In genomic region chr7:18356195-18356645, GRCh38 we compare ENCODE assay signal across 8 cellular contexts.
A peak's percentile ranks its signal among the peaks of the same experiment; 100 is the strongest.
DNase-seq lines count a peak whose midpoint lies in the region; ATAC-seq, FAIRE-seq and TF ChIP-seq lines count a peak whose summit lies in the region.

No MANE protein-coding gene starts in this region.

- peak; percentile 69 for ATAC-seq in upper lobe of right lung
- ATAC-seq in HG02571 (IDR thresholded peaks at IDR 0.05; ENCODE audit: unreplicated experiment): no peak
- ATAC-seq in GM21737 (IDR thresholded peaks at IDR 0.05; ENCODE audit: unreplicated experiment): no peak

- no peaks in the 10 kb centered on the region for H3K9me3 ChIP-seq in upper lobe of right lung

- H3K27me3 ChIP-seq in bronchial epithelial cell (ENCODE audit: control insufficient read depth, insufficient read depth, low read length) (no peaks in the 10 kb centered on the region), upper lobe of right lung (no peaks in the 10 kb centered on the region)

- intact Hi-C loops in upper lobe of right lung (cut with DNase I): no loop called here

- DNase-seq in EL: peak; percentile 51
- DNase-seq in HCEC 1CT: peak; percentile 48
- peak; percentile 37 to 47 for DNase-seq in NOMO-1 (lab: John Stamatoyannopoulos, UW; ENCODE audit: unreplicated experiment in 2 of 2)
- peak; percentile 31 for DNase-seq in bronchial epithelial cell (ENCODE audit: low read depth)
- DNase-seq in kidney glomerular epithelial cell (lab: John Stamatoyannopoulos, UW): peak; percentile 15
- no peak for DNase-seq in upper lobe of right lung

- H3K36me3 ChIP-seq in bronchial epithelial cell (ENCODE audit: control insufficient read depth, insufficient read depth, low read length) (no peaks in the 10 kb centered on the region), upper lobe of right lung (no peaks in the 10 kb centered on the region)

- H3K4me3 ChIP-seq in bronchial epithelial cell (ENCODE audit: low read depth, low read length) (no peak overlapping the region), upper lobe of right lung (no peak overlapping the region)

- TF ChIP-seq CTCF in bronchial epithelial cell (IDR thresholded peaks at IDR 0.05; ENCODE audit: insufficient read depth, low read length, severe bottlenecking) (peak; percentile 55), upper lobe of right lung (IDR thresholded peaks at IDR 0.05) (peak; percentile 72)

- FAIRE-seq in bronchial epithelial cell (lab: Jason Lieb, UNC): no peak

- H3K4me1 ChIP-seq in upper lobe of right lung: no peaks in the 10 kb centered on the region

- no peak overlapping the region for H3K27ac ChIP-seq in upper lobe of right lung
